20 cellular contexts compared by ENCODE assay signal in genomic region chr3:19073341-19074105, GRCh38.
DNase-seq lines count a peak whose midpoint lies in the region; ATAC-seq and TF ChIP-seq lines count a peak whose summit lies in the region.
"Had no signal": no experiment of that assay in that cellular context is flagged by ENCODE, and none has a peak within 500 bp of the region (broad histone marks: within the 10 kb centered on the region; RNA-seq: fewer than 3 reads in every experiment).

No MANE protein-coding gene starts in this region.

- H3K9me2 ChIP-seq in GM23338 (ENCODE audit: insufficient read depth) = no peaks in the 10 kb centered on the region; the same call in 1 of the 2 replicates

- no peak overlapping the region for H3K4me3 Mint-ChIP-seq in GM23338
- H3K4me3 Mint-ChIP-seq: B cell; CD4-positive, CD25-positive, alpha-beta regulatory T cell; CD8-positive, alpha-beta T cell had no signal

- no peak overlapping the region for H2AFZ ChIP-seq in GM23338

- H3K27me3 ChIP-seq in GM23338 (ENCODE audit: insufficient read depth) = no peaks in the 10 kb centered on the region
- H3K27me3 ChIP-seq in HUES6 (ENCODE audit: control insufficient read depth, insufficient read depth, low read length) = no peaks in the 10 kb centered on the region
- no peaks in the 10 kb centered on the region for H3K27me3 ChIP-seq in adipocyte (replicated peaks; ENCODE audit: control insufficient read depth, insufficient read depth, low read length)
- no peaks in the 10 kb centered on the region for H3K27me3 ChIP-seq in subcutaneous abdominal adipose tissue (ENCODE audit: control insufficient read depth in 5 of 5, insufficient read depth in 4 of 5, low read length in 5 of 5)
- H3K27me3 ChIP-seq: BLaER1 had no signal

- H3K9me3 ChIP-seq in HUES6 (ENCODE audit: control insufficient read depth, insufficient read depth, low read depth, low read length) (peaks cover 11% of the 10 kb centered on the region), adipocyte (ENCODE audit: control insufficient read depth, low read length) (no peaks in the 10 kb centered on the region), subcutaneous abdominal adipose tissue (ENCODE audit: control insufficient read depth in 5 of 5, low read length in 5 of 5) (no peaks in the 10 kb centered on the region)
- H3K9me3 ChIP-seq: Caco-2 had no signal

- H3K4me1 Mint-ChIP-seq in GM23338 = peaks cover 43% of the 10 kb centered on the region
- H3K4me1 Mint-ChIP-seq: B cell had no signal

- ATAC-seq in GM23338 (no peak), HG02642 (IDR thresholded peaks at IDR 0.05; ENCODE audit: poor library complexity, unreplicated experiment) (no peak), GM19324 (IDR thresholded peaks at IDR 0.05; ENCODE audit: low FRiP score, unreplicated experiment) (no peak)
- no peak for ATAC-seq in activated CD4-positive, CD25-positive, alpha-beta regulatory T cell treated with anti-CD3 and anti-CD28 coated beads, Interleukin-2, amount 50 U/mL, for 24 hours
- ATAC-seq: CD8-positive, alpha-beta T cell; HCT116 had no signal

- no peaks in the 10 kb centered on the region for H3K27me3 Mint-ChIP-seq in GM23338 (ENCODE audit: insufficient read depth, low read depth, poor library complexity)
- H3K27me3 Mint-ChIP-seq: CD4-positive, CD25-positive, alpha-beta regulatory T cell had no signal

- H3K27ac Mint-ChIP-seq in GM23338 = peak overlapping the region; percentile 59
- H3K27ac Mint-ChIP-seq: B cell; CD4-positive, CD25-positive, alpha-beta regulatory T cell; CD8-positive, alpha-beta T cell had no signal

- H4K20me1 ChIP-seq in GM23338 (replicated peaks; ENCODE audit: insufficient read depth) = no peaks in the 10 kb centered on the region
- H4K20me1 ChIP-seq: BLaER1 had no signal

- peaks cover 31% of the 10 kb centered on the region for H3K9me3 Mint-ChIP-seq in GM23338

- H3K4me2 ChIP-seq in GM23338 = peak overlapping the region; percentile 30
- H3K4me2 ChIP-seq: BLaER1 had no signal

- peaks cover 34% of the 10 kb centered on the region for H3K36me3 Mint-ChIP-seq in GM23338 (ENCODE audit: low read depth)
- H3K36me3 Mint-ChIP-seq: CD4-positive, CD25-positive, alpha-beta regulatory T cell; CD8-positive, alpha-beta T cell had no signal

- TF ChIP-seq CTCF in GM23338 (conservative IDR thresholded peaks at IDR 0.05; ENCODE audit: low read depth in 2 of 2) = no peak

- DNase-seq in GM23338 (ENCODE audit: low spot score) (peak; percentile 3), adipocyte (ENCODE audit: low read depth) (no peak), erythroblast (lab: John Stamatoyannopoulos, UW) (no peak)
- DNase-seq: Caco-2; CD4-positive, CD25-positive, alpha-beta regulatory T cell; CD8-positive, alpha-beta T cell; DMS153; DND-41; GOT3; H7 had no signal

- H3K4me1 ChIP-seq in GM23338 (ENCODE audit: insufficient read depth) (peaks cover 44% of the 10 kb centered on the region), HUES6 (ENCODE audit: control insufficient read depth, insufficient read depth, low read length) (peaks cover 34% of the 10 kb centered on the region), adipocyte (ENCODE audit: control insufficient read depth, insufficient read depth, low read length) (peaks cover 10% of the 10 kb centered on the region), subcutaneous abdominal adipose tissue (ENCODE audit: control insufficient read depth in 5 of 5, insufficient read depth in 5 of 5, low read length in 5 of 5) (peaks cover 0 to 26% (median 14%) of the 10 kb centered on the region in 5 donors)
- H3K4me1 ChIP-seq: BLaER1, Caco-2 had no signal

- H3K9ac ChIP-seq in HUES6 (ENCODE audit: low read length) (no peak overlapping the region), adipocyte (ENCODE audit: low read length) (peak overlapping the region; percentile 13), subcutaneous abdominal adipose tissue (ENCODE audit: low read length in 5 of 5) (no peak overlapping the region)
- H3K9ac ChIP-seq: BLaER1 had no signal

- no peaks in the 10 kb centered on the region for H3F3A ChIP-seq in GM23338 (replicated peaks; ENCODE audit: low read depth)

- no peak for TF ChIP-seq POLR2A in erythroblast (IDR thresholded peaks at IDR 0.05; ENCODE audit: low read length)

- no peaks in the 10 kb centered on the region for H3K79me2 ChIP-seq in GM23338 (replicated peaks; ENCODE audit: insufficient read depth)

- H3K36me3 ChIP-seq in GM23338 (ENCODE audit: insufficient read depth) (no peaks in the 10 kb centered on the region), HUES6 (ENCODE audit: control insufficient read depth, insufficient read depth, low read length) (no peaks in the 10 kb centered on the region), adipocyte (ENCODE audit: control insufficient read depth, insufficient read depth, low read length, severe bottlenecking) (no peaks in the 10 kb centered on the region), subcutaneous abdominal adipose tissue (ENCODE audit: control insufficient read depth in 5 of 5, insufficient read depth in 5 of 5, low read length in 5 of 5) (no peaks in the 10 kb centered on the region)
- H3K36me3 ChIP-seq: BLaER1 had no signal

- H3K4me3 ChIP-seq in GM23338 = no peak overlapping the region
- no peak overlapping the region for H3K4me3 ChIP-seq in HUES6 (ENCODE audit: low read depth, low read length)
- no peak overlapping the region for H3K4me3 ChIP-seq in adipocyte (ENCODE audit: low read length)
- peak overlapping the region in 1 of 5 donors; percentile 31 for H3K4me3 ChIP-seq in subcutaneous abdominal adipose tissue (ENCODE audit: low read depth in 1 of 5, low read length in 5 of 5)
- H3K4me3 ChIP-seq: BLaER1 had no signal

- H3K27ac ChIP-seq in GM23338 (ENCODE audit: low read depth) = peak overlapping the region; percentile 24; the same call in 1 of the 2 replicates
- peak overlapping the region; percentile 73; the same call in 1 of the 2 replicates for H3K27ac ChIP-seq in HUES6 (ENCODE audit: low read depth, low read length)
- H3K27ac ChIP-seq in subcutaneous abdominal adipose tissue (ENCODE audit: low read depth, low read length) = peak overlapping the region; percentile 68
- H3K27ac ChIP-seq: 22Rv1, BLaER1, C4-2B had no signal

TF ChIP-seq in GM23338, 12 proteins besides CTCF, POLR2A, EP300 and RAD21:
- TF ChIP-seq EZH2phosphoT487 (IDR thresholded peaks at IDR 0.05; ENCODE audit: unreplicated experiment) = no peak
- no peak for TF ChIP-seq CREB1 (CRISPR knock-in tag; IDR thresholded peaks at IDR 0.05; ENCODE audit: low read depth)
- no peak for TF ChIP-seq ZNF462 (CRISPR knock-in tag; IDR thresholded peaks at IDR 0.05)
- TF ChIP-seq STAT1 (IDR thresholded peaks at IDR 0.05; ENCODE audit: unreplicated experiment) = no peak
- TF ChIP-seq EZH2 (IDR thresholded peaks at IDR 0.05; ENCODE audit: low read depth, unreplicated experiment) = no peak
- no peak for TF ChIP-seq JUNB (IDR thresholded peaks at IDR 0.05; ENCODE audit: unreplicated experiment)
TF ChIP-seq in GM23338: peak in this region for 0.
